ENCODE assay signal across 21 cellular contexts in the genomic region with DNA sequence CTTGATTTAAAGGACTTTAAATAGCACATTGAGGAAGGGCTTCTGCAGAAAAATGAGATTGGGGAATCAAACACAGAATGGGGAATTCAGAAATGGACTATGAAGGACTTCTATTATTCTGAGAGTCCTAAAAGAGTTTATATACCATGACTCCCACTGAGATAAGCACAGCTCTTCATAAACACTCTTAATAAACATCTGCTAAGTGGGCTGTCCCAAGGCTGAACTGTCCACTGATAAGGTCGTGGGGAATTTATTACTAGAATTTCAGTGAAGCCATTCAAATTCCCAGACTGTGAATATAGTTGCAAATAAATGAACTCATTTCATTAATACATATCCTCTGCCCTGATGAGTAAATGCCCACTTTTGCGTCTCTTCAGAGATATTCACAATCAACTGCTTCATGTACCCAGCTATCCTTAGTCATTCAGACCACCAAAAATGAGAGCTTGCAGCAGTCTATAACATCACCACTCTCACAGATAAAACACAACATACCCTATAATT.
"Had no signal": no experiment of that assay in that cellular context is flagged by ENCODE, and none has a peak within 500 bp of the region (broad histone marks: within the 10 kb centered on the region; RNA-seq: fewer than 3 reads in every experiment).

No MANE protein-coding gene starts in this region.

- ATAC-seq: heart left ventricle; left cardiac atrium; pancreas; psoas muscle; stimulated activated effector memory CD8-positive, alpha-beta T cell treated with anti-CD3 and anti-CD28 coated beads, Interleukin-12 subunit alpha, Interleukin-12 subunit beta, amount 100 ng/mL, for 72 hours had no signal

- DNase-seq: activated CD4-positive, alpha-beta T cell treated with anti-CD3 and anti-CD28 coated beads for 1 hour; activated naive CD4-positive, alpha-beta T cell treated with Interleukin-2 at 50 U/mL for 16 hours; activated T-cell treated with anti-CD3 and anti-CD28 coated beads, Interleukin-2, amount 50 U/mL, for 1 hour; cerebellar nuclear complex; endodermal cell; esophagus squamous epithelium; heart left ventricle; islet precursor cell; left cardiac atrium; nephron progenitor cell; pancreas; psoas muscle; stimulated activated CD4-positive, alpha-beta T cell treated with anti-CD3 and anti-CD28 coated beads, Interleukin-2, amount 100 ng/mL, for 24 hours; stomach; WERI-Rb-1 had no signal

- H3K27ac ChIP-seq: coronary artery, esophagus squamous epithelium, heart left ventricle, pancreas, psoas muscle, right atrium auricular region, stomach, suprapubic skin, WERI-Rb-1 had no signal

- H3K4me3 Mint-ChIP-seq: endodermal cell; nephron progenitor cell; stimulated activated effector memory CD8-positive, alpha-beta T cell treated with anti-CD3 and anti-CD28 coated beads, Interleukin-12 subunit alpha, Interleukin-12 subunit beta, amount 100 ng/mL, for 72 hours; T-helper 2 cell treated with Interferon-gamma antibody and Interleukin-4, amounts not matched to agents 5 μg/mL and 100 μg/mL, for 36 hours had no signal

- H3K36me3 Mint-ChIP-seq: stimulated activated effector memory CD8-positive, alpha-beta T cell treated with anti-CD3 and anti-CD28 coated beads, Interleukin-12 subunit alpha, Interleukin-12 subunit beta, amount 100 ng/mL, for 72 hours had no signal

- H3K27ac Mint-ChIP-seq: activated T-helper 2 cell treated with anti-CD3 and anti-CD28 coated beads, Interferon-gamma antibody, Interleukin-2, Interleukin-4, amounts not matched to agents 10 μg/mL and 5 μg/mL and 100 μg/mL, durations not matched to agents 14 hours and 24 hours and 36 hours; endodermal cell; nephron progenitor cell; stimulated activated effector memory CD8-positive, alpha-beta T cell treated with anti-CD3 and anti-CD28 coated beads, Interleukin-12 subunit alpha, Interleukin-12 subunit beta, amount 100 ng/mL, for 72 hours; T-helper 2 cell treated with Interferon-gamma antibody and Interleukin-4, amounts not matched to agents 5 μg/mL and 100 μg/mL, for 36 hours had no signal
